1 cellular context compared by ENCODE assay signal in genomic region chr10:100009283-100009792, GRCh38.
TF ChIP-seq lines count a peak whose summit lies in the region.

No MANE protein-coding gene starts in this region.

TF ChIP-seq in HepG2, 621 proteins besides CTCF, POLR2A, EP300 and RAD21 (continued from another document and continues in another):
- TF ChIP-seq ZNF770 (CRISPR knock-in tag; IDR thresholded peaks at IDR 0.05): 0 out of 2 replicates have a peak, but pooled peaks have one; percentile 9
- TF ChIP-seq XBP1 (CRISPR knock-in tag; IDR thresholded peaks at IDR 0.05): no peak
- TF ChIP-seq ATF3 (CRISPR knock-in tag; IDR thresholded peaks at IDR 0.05): peak; percentile 19; the same call in 1 of the 2 replicates
- TF ChIP-seq ZSCAN21 (CRISPR knock-in tag; IDR thresholded peaks at IDR 0.05; ENCODE audit: borderline replicate concordance): 0 out of 2 replicates have a peak, but pooled peaks have one; percentile 43
- TF ChIP-seq ZNF850 (CRISPR knock-in tag; conservative IDR thresholded peaks at IDR 0.05): no peak
- peak; percentile 67 for TF ChIP-seq PHF8 (CRISPR knock-in tag; IDR thresholded peaks at IDR 0.05)
- 0 out of 2 replicates have a peak, but pooled peaks have one; percentile 11 for TF ChIP-seq MXD3 (CRISPR knock-in tag; IDR thresholded peaks at IDR 0.05)
- peak; percentile 47; the same call in 1 of the 2 replicates for TF ChIP-seq HIVEP1 (CRISPR knock-in tag; IDR thresholded peaks at IDR 0.05)
- no peak for TF ChIP-seq FOXC1 (CRISPR knock-in tag; IDR thresholded peaks at IDR 0.05; ENCODE audit: borderline replicate concordance)
- peak; percentile 76 for TF ChIP-seq ZFY (CRISPR knock-in tag; IDR thresholded peaks at IDR 0.05)
- TF ChIP-seq ZFP82 (CRISPR knock-in tag; IDR thresholded peaks at IDR 0.05; ENCODE audit: borderline replicate concordance): 0 out of 2 replicates have a peak, but pooled peaks have one; percentile 83
- TF ChIP-seq ZNF407 (CRISPR knock-in tag; IDR thresholded peaks at IDR 0.05; ENCODE audit: not compliant biosample characterization): no peak
- TF ChIP-seq ZBTB7A (CRISPR knock-in tag; IDR thresholded peaks at IDR 0.05): 0 out of 2 replicates have a peak, but pooled peaks have one; percentile 9
- no peak for TF ChIP-seq ZNF530 (CRISPR knock-in tag; IDR thresholded peaks at IDR 0.05; ENCODE audit: low read depth)
- TF ChIP-seq CBFB (CRISPR knock-in tag; IDR thresholded peaks at IDR 0.05): 0 out of 2 replicates have a peak, but pooled peaks have one; percentile 8
- no peak for TF ChIP-seq PRDM10 (CRISPR knock-in tag; IDR thresholded peaks at IDR 0.05; ENCODE audit: low read depth)
- no peak for TF ChIP-seq CHCHD3 (CRISPR knock-in tag; IDR thresholded peaks at IDR 0.05)
- peak; percentile 16; the same call in 1 of the 2 replicates for TF ChIP-seq E2F1 (CRISPR knock-in tag; IDR thresholded peaks at IDR 0.05)
- no peak for TF ChIP-seq SMARCE1 (IDR thresholded peaks at IDR 0.05; ENCODE audit: borderline replicate concordance)
- TF ChIP-seq ZNF768 (CRISPR knock-in tag; IDR thresholded peaks at IDR 0.05): peak; percentile 38; the same call in 1 of the 2 replicates
- no peak for TF ChIP-seq ZNF788 (CRISPR knock-in tag; IDR thresholded peaks at IDR 0.05; ENCODE audit: borderline replicate concordance)
- no peak for TF ChIP-seq MED13 (CRISPR knock-in tag; IDR thresholded peaks at IDR 0.05)
- peak; percentile 54 for TF ChIP-seq KDM2A (CRISPR knock-in tag; IDR thresholded peaks at IDR 0.05; ENCODE audit: borderline replicate concordance, low read depth)
- peak; percentile 69 to 81; a peak in 2 of 4 replicates for TF ChIP-seq HMGXB4 (CRISPR knock-in tag; IDR thresholded peaks at IDR 0.05; ENCODE audit: borderline replicate concordance in 1 of 2, low read depth in 1 of 2)
- TF ChIP-seq FOXP4 (CRISPR knock-in tag; IDR thresholded peaks at IDR 0.05): 0 out of 2 replicates have a peak, but pooled peaks have one; percentile 9
- peak; percentile 52; the same call in 1 of the 2 replicates for TF ChIP-seq ZNF687 (CRISPR knock-in tag; IDR thresholded peaks at IDR 0.05)
